In the genomic region with DNA sequence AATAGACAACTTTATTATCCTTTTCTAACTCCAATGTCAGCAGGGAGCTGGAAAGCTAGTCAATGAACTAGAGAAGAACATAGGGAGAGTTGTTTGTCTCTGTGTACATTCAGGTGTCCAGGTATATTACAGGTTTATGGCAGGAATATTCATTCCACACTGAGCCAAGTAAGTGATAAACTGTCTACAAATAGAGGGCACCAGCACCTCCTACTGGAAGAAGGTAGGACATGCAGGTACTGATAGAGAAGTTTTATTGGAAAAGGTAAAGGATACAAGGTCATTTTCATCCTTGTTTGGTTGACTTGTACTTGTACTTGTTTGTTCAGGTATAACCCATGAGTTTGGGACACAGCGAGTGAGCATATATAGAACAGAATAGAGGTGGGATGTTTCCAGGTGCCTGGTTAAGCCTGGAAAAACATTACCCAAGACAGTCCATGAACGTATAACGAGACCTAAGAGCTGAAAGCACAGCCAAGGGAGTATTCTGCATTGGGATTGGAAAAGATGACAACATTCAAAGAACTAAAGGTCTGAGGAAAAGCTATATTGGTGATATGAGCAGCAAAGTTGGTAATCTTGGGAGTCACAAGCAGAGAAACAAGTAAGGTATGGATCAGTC, we compare ENCODE assay signal across 9 cellular contexts.
DNase-seq lines count a peak whose midpoint lies in the region; ATAC-seq and TF ChIP-seq lines count a peak whose summit lies in the region.
"Had no signal": no experiment of that assay in that cellular context is flagged by ENCODE, and none has a peak within 500 bp of the region (broad histone marks: within the 10 kb centered on the region; RNA-seq: fewer than 3 reads in every experiment).

No MANE protein-coding gene starts in this region.

- 62 to 63% methylated on average over 3 of the region's 3 CpGs for WGBS in body of pancreas, 2 donors

- no peaks in the 10 kb centered on the region for H3K36me3 ChIP-seq in body of pancreas (replicated peaks in 1 of 2; ENCODE audit: insufficient read depth in 1 of 2, low read depth in 2 of 2)

- DNase-seq in activated CD4-positive, alpha-beta T cell treated with anti-CD3 and anti-CD28 coated beads, Interleukin-2, amount 10 ng/mL, durations not matched to agents 7 days and 5 days = peak; percentile 32
- DNase-seq in activated CD4-positive, alpha-beta T cell treated with anti-CD3 and anti-CD28 coated beads, Interleukin-2, amount 50 U/mL, for 4 hours = no peak
- peak; percentile 53 for DNase-seq in M059J (ENCODE audit: low read depth)
- peak; percentile 38 to 56 (median 48) for DNase-seq in body of pancreas
- no peak for DNase-seq in mesothelial cell of epicardium (ENCODE audit: low spot score in 2 of 2, unreplicated experiment in 2 of 2)
- no peak for DNase-seq in effector CD4-positive, alpha-beta T cell

- no peak overlapping the region for H3K4me3 ChIP-seq in body of pancreas

- no peaks in the 10 kb centered on the region for H3K9me3 Mint-ChIP-seq in activated CD4-positive, alpha-beta T cell treated with anti-CD3 and anti-CD28 coated beads, Interleukin-2, amount 10 ng/mL, durations not matched to agents 7 days and 5 days
- no peaks in the 10 kb centered on the region for H3K9me3 Mint-ChIP-seq in mesothelial cell of epicardium
- H3K9me3 Mint-ChIP-seq: activated naive CD4-positive, alpha-beta T cell treated with anti-CD3 and anti-CD28 coated beads, Interleukin-2, amount 50 U/mL, for 24 hours had no signal

- intact Hi-C loops in body of pancreas (cut with DNase I) = no loop called here

- no peaks in the 10 kb centered on the region for H3K36me3 Mint-ChIP-seq in activated CD4-positive, alpha-beta T cell treated with anti-CD3 and anti-CD28 coated beads, Interleukin-2, amount 10 ng/mL, durations not matched to agents 7 days and 5 days (ENCODE audit: low read depth)
- no peaks in the 10 kb centered on the region for H3K36me3 Mint-ChIP-seq in mesothelial cell of epicardium
- H3K36me3 Mint-ChIP-seq: activated naive CD4-positive, alpha-beta T cell treated with anti-CD3 and anti-CD28 coated beads, Interleukin-2, amount 50 U/mL, for 24 hours had no signal

- CTCF ChIA-PET in activated CD4-positive, alpha-beta T cell treated with anti-CD3 and anti-CD28 coated beads, Interleukin-2, amount 10 ng/mL, durations not matched to agents 7 days and 5 days (lab: Charles Lee) = interaction anchor here (0.6 to 1.2 kb wide), 2 partner anchors 21 to 860 kb away, joined by 3 read pairs; no protein-coding TSS in a partner anchor

- peak; percentile 45 for ATAC-seq in body of pancreas
- no peak for ATAC-seq in GM18498 (IDR thresholded peaks at IDR 0.05; ENCODE audit: unreplicated experiment)
- no peak for ATAC-seq in HG03135 (IDR thresholded peaks at IDR 0.05; ENCODE audit: unreplicated experiment)

- peaks cover 5% of the 10 kb centered on the region for H3K4me1 Mint-ChIP-seq in activated CD4-positive, alpha-beta T cell treated with anti-CD3 and anti-CD28 coated beads, Interleukin-2, amount 10 ng/mL, durations not matched to agents 7 days and 5 days
- H3K4me1 Mint-ChIP-seq in mesothelial cell of epicardium = no peaks in the 10 kb centered on the region
- H3K4me1 Mint-ChIP-seq: activated naive CD4-positive, alpha-beta T cell treated with anti-CD3 and anti-CD28 coated beads, Interleukin-2, amount 50 U/mL, for 24 hours had no signal

- H3K27ac ChIP-seq in body of pancreas = no peak overlapping the region

- peaks cover 5% of the 10 kb centered on the region for H3K27me3 Mint-ChIP-seq in activated CD4-positive, alpha-beta T cell treated with anti-CD3 and anti-CD28 coated beads, Interleukin-2, amount 10 ng/mL, durations not matched to agents 7 days and 5 days
- peaks cover 2% of the 10 kb centered on the region for H3K27me3 Mint-ChIP-seq in mesothelial cell of epicardium (ENCODE audit: low read depth)

- H3K4me3 Mint-ChIP-seq in activated CD4-positive, alpha-beta T cell treated with anti-CD3 and anti-CD28 coated beads, Interleukin-2, amount 10 ng/mL, durations not matched to agents 7 days and 5 days = no peak overlapping the region
- H3K4me3 Mint-ChIP-seq in mesothelial cell of epicardium = no peak overlapping the region
- H3K4me3 Mint-ChIP-seq: activated naive CD4-positive, alpha-beta T cell treated with anti-CD3 and anti-CD28 coated beads, Interleukin-2, amount 50 U/mL, for 24 hours had no signal

- H3K4me1 ChIP-seq in body of pancreas = no peaks in the 10 kb centered on the region

- H3K27me3 ChIP-seq in body of pancreas = no peaks in the 10 kb centered on the region

- TF ChIP-seq CTCF in body of pancreas (IDR thresholded peaks at IDR 0.05) (peak; percentile 25 to 73 (median 64)), mesothelial cell of epicardium (IDR thresholded peaks at IDR 0.05; ENCODE audit: unreplicated experiment) (peak; percentile 70)

- H3K9me3 ChIP-seq in body of pancreas = no peaks in the 10 kb centered on the region

- no peak for TF ChIP-seq POLR2A in body of pancreas (IDR thresholded peaks at IDR 0.05)

- POLR2A ChIA-PET in activated CD4-positive, alpha-beta T cell treated with anti-CD3 and anti-CD28 coated beads, Interleukin-2, amount 10 ng/mL, durations not matched to agents 7 days and 5 days (lab: Charles Lee) = no interaction called here

- no peak overlapping the region for H3K27ac Mint-ChIP-seq in activated CD4-positive, alpha-beta T cell treated with anti-CD3 and anti-CD28 coated beads, Interleukin-2, amount 10 ng/mL, durations not matched to agents 7 days and 5 days
- H3K27ac Mint-ChIP-seq in mesothelial cell of epicardium = no peak overlapping the region
- H3K27ac Mint-ChIP-seq: activated naive CD4-positive, alpha-beta T cell treated with anti-CD3 and anti-CD28 coated beads, Interleukin-2, amount 50 U/mL, for 24 hours had no signal

Comparison
In these comparisons a context has a peak if more than half of its experiments do, and no peak if none do; other contexts are left out.
1. DNase-seq: peak in activated CD4-positive, alpha-beta T cell treated with anti-CD3 and anti-CD28 coated beads, Interleukin-2, amount 10 ng/mL, durations not matched to agents 7 days and 5 days (single experiment), M059J (single experiment) and body of pancreas (4 of 4); none in activated CD4-positive, alpha-beta T cell treated with anti-CD3 and anti-CD28 coated beads, Interleukin-2, amount 50 U/mL, for 4 hours (0 of 2), mesothelial cell of epicardium (0 of 2) and effector CD4-positive, alpha-beta T cell (single experiment).